12 cellular contexts compared by ENCODE assay signal in the genomic region with DNA sequence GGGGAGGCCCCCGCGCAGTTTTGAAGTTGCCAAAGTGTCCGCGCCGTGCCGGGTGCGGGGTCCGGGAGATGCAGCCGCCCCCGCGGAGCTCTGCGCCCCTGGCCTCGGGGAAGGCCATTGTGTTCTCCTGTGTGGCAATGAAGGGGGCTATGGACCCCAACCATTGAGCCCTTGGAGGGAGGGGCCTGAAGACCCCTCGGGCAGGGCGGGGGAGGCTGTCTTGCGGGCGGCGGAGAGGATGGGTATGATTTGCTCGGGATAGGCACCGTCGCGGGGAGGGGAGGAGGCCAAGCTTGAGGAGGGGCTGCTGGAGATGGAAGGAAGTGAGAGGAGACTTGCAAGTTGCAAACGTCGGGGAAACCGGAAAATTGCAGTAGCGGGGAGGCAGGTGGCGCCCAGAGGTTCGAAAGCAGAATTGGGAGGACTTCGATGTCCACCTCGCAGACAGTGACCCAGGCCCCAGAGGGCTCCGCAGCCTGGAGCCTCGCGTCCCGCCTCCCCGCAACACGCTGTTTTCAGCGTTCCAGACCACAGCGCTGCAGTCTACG. TPM values are rescaled to one million over a fixed set of nuclear protein-coding genes. Genes with fewer than 3 reads are reported as not detected.
A peak's percentile ranks its signal among the peaks of the same experiment; 100 is the strongest.
DNase-seq lines count a peak whose midpoint lies in the region; ATAC-seq, FAIRE-seq and TF ChIP-seq lines count a peak whose summit lies in the region.
"Had no signal": no experiment of that assay in that cellular context is flagged by ENCODE, and none has a peak within 500 bp of the region (broad histone marks: within the 10 kb centered on the region; RNA-seq: fewer than 3 reads in every experiment).

No MANE protein-coding gene starts in this region.

- intact Hi-C loops in HepG2 (cut with micrococcal nuclease; ENCODE audit: unreplicated experiment) (no loop called here), right lobe of liver (cut with DNase I) (no loop called here), Caco-2 (cut with micrococcal nuclease; ENCODE audit: unreplicated experiment) (no loop called here)
- intact Hi-C loops in naive thymus-derived CD4-positive, alpha-beta T cell (cut with micrococcal nuclease): loop anchor here (1.0 kb wide), 2 partner anchors 9 to 16 kb away; no protein-coding TSS in a partner anchor

- TF ChIP-seq EP300 in HepG2 (IDR thresholded peaks at IDR 0.05; ENCODE audit: low read depth in 2 of 2, low read length in 2 of 2) (no peak), HepG2 (CRISPR knock-in tag; IDR thresholded peaks at IDR 0.05; ENCODE audit: borderline replicate concordance) (no peak)

- DNase-seq in HepG2 (ENCODE audit: low spot score) (no peak), right lobe of liver (no peak), coronary artery (ENCODE audit: low spot score) (no peak), Caco-2 (no peak), NCI-H2029 (lab: John Stamatoyannopoulos, UW) (no peak), NCI-H2227 treated with DMSO at 0.1 percent for 48 hours (lab: John Stamatoyannopoulos, UW) (no peak)
- DNase-seq in naive thymus-derived CD4-positive, alpha-beta T cell: peak in 7 of 9 donors; percentile 70 to 81 (median 77)
- DNase-seq in activated CD4-positive, CD25-positive, alpha-beta regulatory T cell (lab: John Stamatoyannopoulos, UW): no peak
- DNase-seq: NCI-H526 had no signal

- no peaks in the 10 kb centered on the region for H3K36me3 ChIP-seq in HepG2 (replicated peaks in 1 of 2; ENCODE audit: control insufficient read depth in 1 of 2, insufficient read depth in 2 of 2, low read length in 2 of 2)
- no peaks in the 10 kb centered on the region for H3K36me3 ChIP-seq in right lobe of liver
- H3K36me3 ChIP-seq in naive thymus-derived CD4-positive, alpha-beta T cell (ENCODE audit: control insufficient read depth in 2 of 3, insufficient read depth in 3 of 3, low read length in 3 of 3): peaks cover 0 to 25% (median 0%) of the 10 kb centered on the region in 3 experiments
- H3K36me3 ChIP-seq in Caco-2 (ENCODE audit: control insufficient read depth, insufficient read depth, low read length): no peaks in the 10 kb centered on the region

- no peak for FAIRE-seq in HepG2 (lab: Jason Lieb, UNC)

- peaks cover 0 to 17% (median 0%) of the 10 kb centered on the region in 11 donors for H3K9me3 Mint-ChIP-seq in naive thymus-derived CD4-positive, alpha-beta T cell
- no peaks in the 10 kb centered on the region for H3K9me3 Mint-ChIP-seq in Caco-2 (ENCODE audit: unreplicated experiment)

- in situ Hi-C loops in HepG2 (cut with HindIII; ENCODE audit: extremely low pct_ligation_motif_present, low pct_unique_long_range_greater_than_20kb): no loop called here

- TF ChIP-seq CTCF in HepG2 (CRISPR knock-in tag; IDR thresholded peaks at IDR 0.05): no peak
- no peak for TF ChIP-seq CTCF in right lobe of liver (IDR thresholded peaks at IDR 0.05)
- TF ChIP-seq CTCF in coronary artery (IDR thresholded peaks at IDR 0.05): no peak
- no peak for TF ChIP-seq CTCF in Caco-2 (IDR thresholded peaks at IDR 0.05; ENCODE audit: insufficient read depth in 1 of 2, low read depth in 1 of 2, low read length in 1 of 2, severe bottlenecking in 1 of 2, unreplicated experiment in 1 of 2)

- no peaks in the 10 kb centered on the region for H3K4me1 ChIP-seq in HepG2 (ENCODE audit: insufficient read depth, low read length)
- peaks cover 0 to 4% (median 0%) of the 10 kb centered on the region in 4 donors for H3K4me1 ChIP-seq in right lobe of liver
- H3K4me1 ChIP-seq in naive thymus-derived CD4-positive, alpha-beta T cell (ENCODE audit: control insufficient read depth in 2 of 2, insufficient read depth in 2 of 2, low read length in 2 of 2): peaks cover 79 to 83% of the 10 kb centered on the region in 2 donors
- no peaks in the 10 kb centered on the region for H3K4me1 ChIP-seq in Caco-2

- no peak overlapping the region for H2AFZ ChIP-seq in HepG2 (ENCODE audit: low read length)

- H3K9me3 ChIP-seq in HepG2 (ENCODE audit: low read length) (no peaks in the 10 kb centered on the region), right lobe of liver (no peaks in the 10 kb centered on the region), Caco-2 (no peaks in the 10 kb centered on the region)
- H3K9me3 ChIP-seq in naive thymus-derived CD4-positive, alpha-beta T cell (ENCODE audit: control insufficient read depth in 2 of 3, low read length in 3 of 3): no peaks in the 10 kb centered on the region

- no peak overlapping the region for H3K4me2 ChIP-seq in HepG2 (ENCODE audit: low read depth, low read length)

- H3K4me1 Mint-ChIP-seq in naive thymus-derived CD4-positive, alpha-beta T cell: peaks cover 49 to 90% (median 84%) of the 10 kb centered on the region in 7 donors
- no peaks in the 10 kb centered on the region for H3K4me1 Mint-ChIP-seq in Caco-2 (ENCODE audit: low read depth, unreplicated experiment)
- H3K4me1 Mint-ChIP-seq: B cell had no signal

- POLR2A ChIA-PET in HepG2 (lab: Yijun Ruan, JAX): no interaction called here
- POLR2A ChIA-PET in naive thymus-derived CD4-positive, alpha-beta T cell (lab: Charles Lee): interaction anchor here (1.0 to 54.4 kb wide), 8 partner anchors 8 to 1269 kb away, joined by 3 to 2458 read pairs (median 20); a partner anchor contains a TSS
- POLR2A ChIA-PET in Caco-2 (lab: Charles Lee): no interaction called here

- H3K27me3 ChIP-seq in HepG2 (ENCODE audit: control insufficient read depth in 1 of 2, insufficient read depth in 2 of 2, low read length in 2 of 2) (peaks cover 3 to 63% of the 10 kb centered on the region in 2 experiments; a peak in 4 of 5 replicates), right lobe of liver (peaks cover 0 to 6% of the 10 kb centered on the region in 2 donors), Caco-2 (replicated peaks; ENCODE audit: control insufficient read depth, insufficient read depth, low read length) (no peaks in the 10 kb centered on the region)
- H3K27me3 ChIP-seq in naive thymus-derived CD4-positive, alpha-beta T cell (ENCODE audit: control insufficient read depth in 2 of 2, insufficient read depth in 2 of 2, low read length in 2 of 2): no peaks in the 10 kb centered on the region

- BruUV-seq in HepG2 (replicated peaks; lab: Mats Ljungman, UMichigan): no TSS peak
- BruUV-seq in Caco-2 (replicated peaks; lab: Mats Ljungman, UMichigan): no TSS peak

- no peaks in the 10 kb centered on the region for H4K20me1 ChIP-seq in HepG2 (ENCODE audit: insufficient read depth, low read length)

- peak overlapping the region; percentile 91 to 100 (median 100) for H3K27ac Mint-ChIP-seq in naive thymus-derived CD4-positive, alpha-beta T cell
- H3K27ac Mint-ChIP-seq in Caco-2 (ENCODE audit: unreplicated experiment): no peak overlapping the region
- H3K27ac Mint-ChIP-seq: B cell had no signal

- H3K36me3 Mint-ChIP-seq in naive thymus-derived CD4-positive, alpha-beta T cell: peaks cover 5 to 57% (median 45%) of the 10 kb centered on the region in 5 donors
- H3K36me3 Mint-ChIP-seq in Caco-2 (ENCODE audit: insufficient read depth, unreplicated experiment): no peaks in the 10 kb centered on the region

- no peak for TF ChIP-seq POLR2A in HepG2 (IDR thresholded peaks at IDR 0.05; ENCODE audit: insufficient read depth in 1 of 2, low read depth in 2 of 2, low read length in 2 of 2)
- no peak for TF ChIP-seq POLR2A in right lobe of liver (IDR thresholded peaks at IDR 0.05)

- peak; percentile 49; the same call in 2 of the 3 replicates for ATAC-seq in HepG2
- no peak for ATAC-seq in right lobe of liver
- peak; percentile 32 for ATAC-seq in naive thymus-derived CD4-positive, alpha-beta T cell
- ATAC-seq: HCT116 had no signal

- TF ChIP-seq RAD21 in HepG2 (CRISPR knock-in tag; IDR thresholded peaks at IDR 0.05): no peak

- H3K79me2 ChIP-seq in HepG2 (ENCODE audit: insufficient read depth, low read length): no peaks in the 10 kb centered on the region

- H3K27ac ChIP-seq in HepG2 (ENCODE audit: extremely low read length, insufficient read depth, low read length) (no peak overlapping the region), right lobe of liver (no peak overlapping the region), coronary artery (no peak overlapping the region)
- H3K27ac ChIP-seq in naive thymus-derived CD4-positive, alpha-beta T cell (ENCODE audit: low read depth, low read length): peak overlapping the region; percentile 98

- WGBS in HepG2 (ENCODE audit: low lambda C conversion rate): 17% methylated on average over 15 of the region's 39 CpGs
- WGBS in right lobe of liver (ENCODE audit: insufficient coverage, low coverage, low lambda C conversion rate, missing lambda C conversion rate): 5% methylated on average over 16 of the region's 39 CpGs

- peaks cover 0 to 4% (median 0%) of the 10 kb centered on the region in 5 donors for H3K27me3 Mint-ChIP-seq in naive thymus-derived CD4-positive, alpha-beta T cell
- H3K27me3 Mint-ChIP-seq in Caco-2 (ENCODE audit: insufficient read depth, unreplicated experiment): peaks cover 11% of the 10 kb centered on the region

- peak overlapping the region in 1 of 3 experiments; percentile 16; a peak in 1 of 6 replicates for H3K4me3 ChIP-seq in HepG2 (replicated peaks in 1 of 3; ENCODE audit: insufficient read depth in 1 of 3, low read depth in 2 of 3, low read length in 3 of 3)
- no peak overlapping the region for H3K4me3 ChIP-seq in right lobe of liver
- H3K4me3 ChIP-seq in coronary artery: peak overlapping the region; percentile 24
- H3K4me3 ChIP-seq in naive thymus-derived CD4-positive, alpha-beta T cell (ENCODE audit: low read length): peak overlapping the region; percentile 61
- no peak overlapping the region for H3K4me3 ChIP-seq in Caco-2 (ENCODE audit: low read depth, low read length)
- H3K4me3 ChIP-seq: lung had no signal

- peak overlapping the region; percentile 87 to 93 (median 90) for H3K4me3 Mint-ChIP-seq in naive thymus-derived CD4-positive, alpha-beta T cell
- H3K4me3 Mint-ChIP-seq in Caco-2 (ENCODE audit: unreplicated experiment): no peak overlapping the region
- H3K4me3 Mint-ChIP-seq: B cell had no signal

- H3K9ac ChIP-seq in HepG2 (ENCODE audit: insufficient read depth, low read depth, low read length): no peak overlapping the region

- CTCF ChIA-PET in HepG2 (lab: Yijun Ruan, JAX; ENCODE audit: low intra/inter-chr PET ratio, low total read pairs): no interaction called here
- CTCF ChIA-PET in naive thymus-derived CD4-positive, alpha-beta T cell (lab: Charles Lee): interaction anchor here (1.1 to 2.2 kb wide), 4 partner anchors 10 to 19 kb away, joined by 3 to 10 read pairs (median 6); no protein-coding TSS in a partner anchor
- CTCF ChIA-PET in Caco-2 (lab: Charles Lee): no interaction called here

RNA-seq across cellular contexts. Expression of a gene that starts 25.4 kb away (rescaled TPM):
- total RNA-seq in HepG2 (2016; rRNA removed; fragmentation: Illumina TruSeq; extraction: Trizol): not detected in 2 replicates
- not detected in 2 replicates for total RNA-seq in HepG2 (2016; cell fraction: cytosol; rRNA removed; fragmentation: Illumina TruSeq; extraction: Trizol; ENCODE audit: low read depth)
- not detected in 2 replicates for total RNA-seq in HepG2 (2016; cell fraction: insoluble cytoplasmic fraction; rRNA removed; fragmentation: Illumina TruSeq; extraction: Trizol)
- not detected in 2 replicates for total RNA-seq in HepG2 (2016; cell fraction: membrane; rRNA removed; fragmentation: Illumina TruSeq; extraction: Trizol)
- not detected in 2 replicates for total RNA-seq in HepG2 (2016; cell fraction: nucleus; rRNA removed; fragmentation: Illumina TruSeq; extraction: Trizol)
- polyA plus RNA-seq in HepG2 (2011; rRNA removed): not detected in 2 replicates
- polyA plus RNA-seq in HepG2 (2011; cell fraction: cytosol; rRNA removed): not detected in 2 replicates
- 0.02 and 0.03 TPM in 2 replicates for polyA plus RNA-seq in HepG2 (2011; cell fraction: nucleus; rRNA removed)
- polyA plus RNA-seq in HepG2 (2012): not detected in 2 replicates
- not detected in 2 replicates for polyA plus RNA-seq in HepG2 (2016; cell fraction: cytosol; fragmentation: Illumina TruSeq; extraction: Trizol; ENCODE audit: low read depth)
- not detected in 2 replicates for polyA plus RNA-seq in HepG2 (2016; cell fraction: insoluble cytoplasmic fraction; fragmentation: Illumina TruSeq; extraction: Trizol; ENCODE audit: low read depth)
- not detected in 2 replicates for polyA plus RNA-seq in HepG2 (2016; cell fraction: membrane; fragmentation: Illumina TruSeq; extraction: Trizol; ENCODE audit: low read depth)
- polyA plus RNA-seq in HepG2 (2016; cell fraction: nucleus; fragmentation: Illumina TruSeq; extraction: Trizol; ENCODE audit: insufficient read depth, low read depth): not detected in 2 replicates
- not detected in 2 replicates for polyA minus RNA-seq in HepG2 (2011; rRNA and poly(A)+ RNA removed; ENCODE audit: low replicate concordance)
- not detected in 2 replicates for polyA minus RNA-seq in HepG2 (2011; cell fraction: cytosol; rRNA and poly(A)+ RNA removed)
- polyA minus RNA-seq in HepG2 (2011; cell fraction: nucleus; rRNA and poly(A)+ RNA removed): under 0.01 TPM in 1 of 2 replicates, not detected in the other
- under 1 TPM; 0.04 to 0.61 (median 0.24) TPM for total RNA-seq in right lobe of liver
- total RNA-seq in naive thymus-derived CD4-positive, alpha-beta T cell: 100 to 1,000 TPM in 4 of 5 experiments, 10 to 100 TPM in 1; 96.3 to 269 (median 223) TPM
- 10 to 100 TPM; 10.9 to 11.6 TPM for polyA plus RNA-seq in naive thymus-derived CD4-positive, alpha-beta T cell
- total RNA-seq in Caco-2 (2022): 0.05 TPM in 1 of 2 replicates, not detected in the other

Comparison
In these comparisons a context has a peak if more than half of its experiments do, and no peak if none do; other contexts are left out.
1. ATAC-seq: peak in HepG2 (single experiment) and naive thymus-derived CD4-positive, alpha-beta T cell (single experiment); none in right lobe of liver (0 of 4).
2. DNase-seq: peak in naive thymus-derived CD4-positive, alpha-beta T cell (7 of 9); none in HepG2 (single experiment), right lobe of liver (0 of 3), coronary artery (single experiment), Caco-2 (0 of 2), activated CD4-positive, CD25-positive, alpha-beta regulatory T cell (0 of 4), NCI-H2029 (single experiment) and NCI-H2227 treated with DMSO at 0.1 percent for 48 hours (single experiment).
3. H3K4me3 ChIP-seq: peak in coronary artery (single experiment) and naive thymus-derived CD4-positive, alpha-beta T cell (single experiment); none in right lobe of liver (0 of 3) and Caco-2 (single experiment).
4. RNA of a gene that starts 25.4 kb away (total RNA-seq): 96.3 to 269 TPM in naive thymus-derived CD4-positive, alpha-beta T cell; 0.04 to 0.61 TPM in right lobe of liver, 0.05 TPM in Caco-2 and not detected in HepG2; every median in the first group is over 10 times any median in the second.
5. intact Hi-C loops: an anchor here in naive thymus-derived CD4-positive, alpha-beta T cell (1.0 kb wide); none called in HepG2, right lobe of liver and Caco-2.